8 cellular contexts compared by ENCODE assay signal in the genomic region with DNA sequence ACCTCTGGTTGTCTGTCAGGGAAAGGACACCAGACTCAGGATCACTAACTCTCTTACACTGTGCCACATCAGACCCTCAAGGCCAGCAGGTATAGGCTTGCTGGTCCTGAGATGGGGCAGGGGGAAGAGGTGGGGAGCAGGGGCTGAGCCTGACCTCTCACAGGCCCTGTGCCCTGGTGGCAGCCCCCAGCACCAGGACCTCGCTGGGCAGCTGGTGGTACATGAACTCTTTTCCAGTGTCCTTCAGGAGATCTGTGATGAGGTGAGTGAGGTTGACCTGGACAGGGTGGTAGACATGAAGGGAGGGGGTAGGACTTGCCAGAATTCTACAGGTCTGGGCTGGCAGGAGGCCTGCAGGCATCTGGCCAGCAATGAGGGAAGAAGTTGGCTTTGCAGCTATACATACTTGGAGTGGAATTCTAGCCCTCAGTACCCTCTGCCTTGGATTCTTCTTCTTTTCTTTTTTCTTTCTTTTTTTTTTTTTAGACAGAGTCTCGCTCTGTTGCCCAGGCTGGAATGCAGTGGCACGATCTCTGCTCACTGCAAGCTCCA. TPM values are rescaled to one million over a fixed set of nuclear protein-coding genes. Genes with fewer than 3 reads are reported as not detected.
DNase-seq lines count a peak whose midpoint lies in the region; ATAC-seq and TF ChIP-seq lines count a peak whose summit lies in the region.

No MANE protein-coding gene starts in this region.

- H3K4me3 ChIP-seq in DOHH2 (ENCODE audit: low read length): peak overlapping the region; percentile 85
- peak overlapping the region; percentile 67 to 87 (median 76) for H3K4me3 ChIP-seq in Peyer's patch
- peak overlapping the region; percentile 74 for H3K4me3 ChIP-seq in epithelial cell of esophagus (ENCODE audit: low read length)
- peak overlapping the region; percentile 86 for H3K4me3 ChIP-seq in rectal smooth muscle tissue (ENCODE audit: low read length)

- H3K4me1 ChIP-seq in DOHH2 (ENCODE audit: control insufficient read depth, low read length): peaks cover 73% of the 10 kb centered on the region
- peaks cover 0 to 49% (median 15%) of the 10 kb centered on the region in 4 donors for H3K4me1 ChIP-seq in Peyer's patch
- H3K4me1 ChIP-seq in rectal smooth muscle tissue (ENCODE audit: control insufficient read depth, insufficient read depth, low read length): peaks cover 14% of the 10 kb centered on the region

- no peaks in the 10 kb centered on the region for H4K20me1 ChIP-seq in DOHH2 (ENCODE audit: control insufficient read depth, insufficient read depth, low read depth, low read length)

- peaks cover 37% of the 10 kb centered on the region for H3K36me3 ChIP-seq in DOHH2 (ENCODE audit: control insufficient read depth, low read length)
- peaks cover 0 to 6% (median 0%) of the 10 kb centered on the region in 3 donors for H3K36me3 ChIP-seq in Peyer's patch
- H3K36me3 ChIP-seq in rectal smooth muscle tissue (ENCODE audit: control insufficient read depth, insufficient read depth, low read length): no peaks in the 10 kb centered on the region

- TF ChIP-seq POLR2A in Peyer's patch (IDR thresholded peaks at IDR 0.05): no peak

- DNase-seq in Peyer's patch: no peak
- peak; percentile 71 for DNase-seq in epithelial cell of esophagus (ENCODE audit: low read depth)
- no peak for DNase-seq in iPS-NIHi7 (ENCODE audit: extremely low spot score)
- no peak for DNase-seq in stimulated activated CD4-positive, alpha-beta T cell treated with anti-CD3 and anti-CD28 coated beads, Interleukin-2, amount 100 ng/mL, for 48 hours

- peak overlapping the region; percentile 99 for H3K4me2 ChIP-seq in DOHH2 (ENCODE audit: low read length)

- H3K27me3 ChIP-seq in DOHH2 (ENCODE audit: control insufficient read depth, low read length) (no peaks in the 10 kb centered on the region), Peyer's patch (no peaks in the 10 kb centered on the region), rectal smooth muscle tissue (ENCODE audit: control insufficient read depth, insufficient read depth, low read length) (no peaks in the 10 kb centered on the region)

- ATAC-seq in HG02610 (IDR thresholded peaks at IDR 0.05; ENCODE audit: unreplicated experiment) (no peak), GM19328 (IDR thresholded peaks at IDR 0.05; ENCODE audit: unreplicated experiment) (no peak)

- H3K9me3 ChIP-seq in DOHH2 (ENCODE audit: control insufficient read depth, insufficient read depth, low read length) (no peaks in the 10 kb centered on the region), Peyer's patch (no peaks in the 10 kb centered on the region)

- peak overlapping the region; percentile 19 for H3K9ac ChIP-seq in rectal smooth muscle tissue (ENCODE audit: low read length)

- peaks cover 46% of the 10 kb centered on the region for H3K79me2 ChIP-seq in DOHH2 (ENCODE audit: control insufficient read depth, low read length)

- peaks cover 23% of the 10 kb centered on the region for H3F3A ChIP-seq in DOHH2 (ENCODE audit: control insufficient read depth, insufficient read depth)

- H3K9me2 ChIP-seq in DOHH2 (replicated peaks; ENCODE audit: control insufficient read depth, low read length): no peaks in the 10 kb centered on the region

- H3K27ac ChIP-seq in DOHH2 (ENCODE audit: low read depth, low read length) (peak overlapping the region; percentile 82), Peyer's patch (peak overlapping the region; percentile 86 to 97 (median 92)), rectal smooth muscle tissue (ENCODE audit: low read depth, low read length) (no peak overlapping the region)

- TF ChIP-seq CTCF in DOHH2 (IDR thresholded peaks at IDR 0.05; ENCODE audit: low read depth, low read length, poor library complexity, severe bottlenecking) (no peak), Peyer's patch (IDR thresholded peaks at IDR 0.05) (no peak), epithelial cell of esophagus (IDR thresholded peaks at IDR 0.05; ENCODE audit: insufficient read depth, low read depth, low read length, missing control alignments) (no peak)

RNA-seq across cellular contexts. Expression of gene NUDT22, which starts 1.4 kb away (rescaled TPM):
- 100 to 1,000 TPM; 145 to 190 (median 156) TPM for total RNA-seq in Peyer's patch

RNA-seq across cellular contexts. Expression of gene TRPT1, which starts 1.5 kb away (rescaled TPM):
- 10 to 100 TPM; 82.5 to 90.2 (median 87.4) TPM for total RNA-seq in Peyer's patch

RNA-seq across cellular contexts. Expression of gene DNAJC4, which starts 2.9 kb away (rescaled TPM):
- 10 to 100 TPM; 42.9 to 95.0 (median 80.3) TPM for total RNA-seq in Peyer's patch

RNA-seq across cellular contexts. Expression of gene VEGFB, which starts 6.9 kb away (rescaled TPM):
- total RNA-seq in Peyer's patch: 10 to 100 TPM; 21.7 to 66.8 (median 42.5) TPM

RNA-seq across cellular contexts. Expression of gene FKBP2, which starts 13.4 kb away (rescaled TPM):
- 100 to 1,000 TPM in 1 of 4 donors, 10 to 100 TPM in 3; 46.2 to 101 (median 94.0) TPM for total RNA-seq in Peyer's patch
